In the genomic region with DNA sequence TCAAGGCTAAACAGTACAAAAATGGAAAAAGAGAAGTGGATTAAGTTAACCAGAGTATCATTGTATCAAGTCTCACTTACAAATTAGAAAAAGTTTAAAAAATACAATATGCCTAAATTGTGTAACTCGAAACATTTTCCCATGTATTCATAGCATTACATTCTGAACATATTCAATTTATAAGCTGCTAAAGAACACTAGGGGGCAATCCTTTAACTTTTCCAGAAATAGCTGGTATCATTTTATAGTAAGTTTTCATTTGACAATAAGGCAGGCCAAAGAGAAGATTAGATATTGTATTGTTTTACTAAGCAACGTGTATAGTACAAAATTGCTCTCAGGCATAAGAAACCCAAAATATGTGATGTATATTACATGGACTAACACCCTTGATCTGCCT, we compare ENCODE assay signal across 27 cellular contexts.
DNase-seq lines count a peak whose midpoint lies in the region; ATAC-seq, FAIRE-seq and TF ChIP-seq lines count a peak whose summit lies in the region.
"Had no signal": no experiment of that assay in that cellular context is flagged by ENCODE, and none has a peak within 500 bp of the region (broad histone marks: within the 10 kb centered on the region; RNA-seq: fewer than 3 reads in every experiment).

No MANE protein-coding gene starts in this region.

- H3K4me1 Mint-ChIP-seq in HFFc6 (ENCODE audit: low read depth) = no peaks in the 10 kb centered on the region
- H3K4me1 Mint-ChIP-seq: IgD-negative memory B cell, natural killer cell had no signal

- peaks cover 12% of the 10 kb centered on the region; the same call in 1 of the 2 replicates for H3K9me3 Mint-ChIP-seq in HFFc6

- H3K9me1 ChIP-seq in endothelial cell of umbilical vein (replicated peaks; ENCODE audit: control insufficient read depth, extremely low read depth, insufficient read depth, low read length) = no peaks in the 10 kb centered on the region

- H3K79me2 ChIP-seq in endothelial cell of umbilical vein (ENCODE audit: control insufficient read depth, insufficient read depth, low read length) = no peaks in the 10 kb centered on the region

- no peaks in the 10 kb centered on the region for H3K36me3 Mint-ChIP-seq in HFFc6 (ENCODE audit: low read depth)
- H3K36me3 Mint-ChIP-seq: IgD-negative memory B cell had no signal

- no peak for FAIRE-seq in endothelial cell of umbilical vein (lab: Jason Lieb, UNC)
- FAIRE-seq: GM19239 had no signal

- H3K4me3 ChIP-seq in Panc1 (ENCODE audit: low read depth in 2 of 2, low read length in 2 of 2) (no peak overlapping the region), endothelial cell of umbilical vein (replicated peaks in 1 of 3; ENCODE audit: insufficient read depth in 1 of 3, low read depth in 1 of 3, low read length in 3 of 3) (no peak overlapping the region), retinal pigment epithelial cell (ENCODE audit: low read length) (no peak overlapping the region)
- H3K4me3 ChIP-seq: colonic mucosa, gastroesophageal sphincter, spleen had no signal

- no peak overlapping the region for H3K4me3 Mint-ChIP-seq in HFFc6
- H3K4me3 Mint-ChIP-seq: activated CD8-positive, alpha-beta T cell treated with anti-CD3 and anti-CD28 coated beads for 36 hours; IgD-negative memory B cell; natural killer cell had no signal

- no peak overlapping the region for H3K27ac Mint-ChIP-seq in HFFc6
- H3K27ac Mint-ChIP-seq: activated CD8-positive, alpha-beta T cell treated with anti-CD3 and anti-CD28 coated beads for 36 hours; IgD-negative memory B cell; natural killer cell had no signal

- no peak for DNase-seq in HFFc6
- DNase-seq in Panc1 (ENCODE audit: low read depth, low spot score) = no peak
- peak; percentile 9 for DNase-seq in endothelial cell of umbilical vein (ENCODE audit: low read depth, low spot score)
- no peak for DNase-seq in retinal pigment epithelial cell (ENCODE audit: low read depth)
- DNase-seq in HuH-7.5 (ENCODE audit: low spot score) = no peak
- no peak for DNase-seq in stimulated activated CD8-positive, alpha-beta memory T cell treated with anti-CD3 and anti-CD28 coated beads, Interleukin-4, amount 100 ng/mL, for 48 hours
- no peak for DNase-seq in cortex of kidney (lab: John Stamatoyannopoulos, UW)
- DNase-seq: activated CD4-positive, CD25-positive, alpha-beta regulatory T cell; activated CD8-positive, alpha-beta T cell treated with anti-CD3 and anti-CD28 coated beads for 36 hours; activated naive CD4-positive, alpha-beta T cell treated with anti-CD3 and anti-CD28 coated beads, Interleukin-2, amount 50 U/mL, for 16 hours; activated T-cell treated with anti-CD3 and anti-CD28 coated beads, Interleukin-2, amount 50 U/mL, for 1 hour; C1 segment of cervical spinal cord; colonic mucosa; GDM1; GOT3; left cardiac atrium; mesendoderm; natural killer cell; NCI-H2081; NCI-H446 treated with DMSO at 0.1 percent for 48 hours; spleen; stimulated activated CD4-positive, alpha-beta T cell treated with anti-CD3 and anti-CD28 coated beads, Interleukin-4, amount 100 ng/mL, for 4 hours; T-helper 2 cell had no signal

- no peaks in the 10 kb centered on the region for H4K20me1 ChIP-seq in endothelial cell of umbilical vein (replicated peaks; ENCODE audit: control insufficient read depth, extremely low read depth, insufficient read depth, low read length)

- POLR2A ChIA-PET in Panc1 (lab: Charles Lee) (no interaction called here), endothelial cell of umbilical vein (lab: Charles Lee) (no interaction called here)

- in situ Hi-C loops in Panc1 (cut with HindIII; ENCODE audit: low pct_unique_long_range_greater_than_20kb, low sequenced_read_pairs) = no loop called here

- CTCF ChIA-PET in Panc1 (lab: Charles Lee) (no interaction called here), endothelial cell of umbilical vein (lab: Charles Lee) (interaction anchor here (0.8 to 3.6 kb wide), 7 partner anchors 9 to 626 kb away, joined by 3 to 57 read pairs (median 5); no protein-coding TSS in a partner anchor)

- H3K27me3 Mint-ChIP-seq in HFFc6 (ENCODE audit: insufficient read depth) = no peaks in the 10 kb centered on the region; the same call in 1 of the 2 replicates

- no TSS peak for BruUV-seq in Panc1 (replicated peaks; lab: Mats Ljungman, UMichigan)
- no TSS peak for BruUV-seq in endothelial cell of umbilical vein (replicated peaks; lab: Mats Ljungman, UMichigan)

- intact Hi-C loops in Panc1 (cut with micrococcal nuclease; ENCODE audit: unreplicated experiment) = no loop called here
- intact Hi-C loops in endothelial cell of umbilical vein (cut with micrococcal nuclease) = no loop called here

- TF ChIP-seq POLR2A in endothelial cell of umbilical vein (IDR thresholded peaks at IDR 0.05; ENCODE audit: low read depth, low read length) = no peak

- H3K27me3 ChIP-seq in Panc1 (ENCODE audit: control insufficient read depth, insufficient read depth, low read length) = peaks cover 11% of the 10 kb centered on the region; the same call in 1 of the 2 replicates
- peaks cover 0 to 2% of the 10 kb centered on the region in 2 experiments for H3K27me3 ChIP-seq in endothelial cell of umbilical vein (ENCODE audit: control insufficient read depth in 2 of 2, insufficient read depth in 2 of 2, low read length in 2 of 2)
- H3K27me3 ChIP-seq: colonic mucosa had no signal

- H3K36me3 ChIP-seq in Panc1 (ENCODE audit: control insufficient read depth, insufficient read depth, low read length) (no peaks in the 10 kb centered on the region), endothelial cell of umbilical vein (ENCODE audit: control insufficient read depth in 2 of 2, extremely low read depth in 1 of 2, insufficient read depth in 2 of 2, low read length in 2 of 2) (no peaks in the 10 kb centered on the region)
- H3K36me3 ChIP-seq: colonic mucosa, gastroesophageal sphincter, spleen had no signal

- H2AFZ ChIP-seq in endothelial cell of umbilical vein (ENCODE audit: low read depth, low read length) = no peak overlapping the region

- dilution Hi-C loops in endothelial cell of umbilical vein (cut with MboI; ENCODE audit: extremely low pct_ligation_motif_present, low sequenced_read_pairs) = no loop called here

- H3K4me1 ChIP-seq in Panc1 (ENCODE audit: control insufficient read depth, insufficient read depth, low read length) (no peaks in the 10 kb centered on the region), endothelial cell of umbilical vein (ENCODE audit: control insufficient read depth, extremely low read depth, insufficient read depth, low read length) (no peaks in the 10 kb centered on the region)
- H3K4me1 ChIP-seq: colonic mucosa, gastroesophageal sphincter, spleen had no signal

- TF ChIP-seq CTCF in HFFc6 (IDR thresholded peaks at IDR 0.05) = peak; percentile 43; the same call in 1 of the 2 replicates
- TF ChIP-seq CTCF in Panc1 (IDR thresholded peaks at IDR 0.05) = peak; percentile 15; the same call in 1 of the 2 replicates
- TF ChIP-seq CTCF in endothelial cell of umbilical vein (IDR thresholded peaks at IDR 0.05; ENCODE audit: extremely low read depth in 1 of 2, insufficient read depth in 1 of 2, low read depth in 1 of 2, low read length in 2 of 2) = peak in 1 of 2 donors; percentile 11
- TF ChIP-seq CTCF in retinal pigment epithelial cell (conservative IDR thresholded peaks at IDR 0.05; ENCODE audit: low read depth, low read length) = peak; percentile 30

- no peak for ATAC-seq in Panc1
- ATAC-seq in GM18861 (IDR thresholded peaks at IDR 0.05; ENCODE audit: unreplicated experiment) = no peak
- ATAC-seq: activated CD8-positive, alpha-beta T cell treated with anti-CD3 and anti-CD28 coated beads for 36 hours; gastroesophageal sphincter; natural killer cell had no signal

- H3K9me3 ChIP-seq in Panc1 (ENCODE audit: control insufficient read depth, insufficient read depth, low read depth, low read length) (no peaks in the 10 kb centered on the region), endothelial cell of umbilical vein (replicated peaks; ENCODE audit: control insufficient read depth, insufficient read depth, low read length) (no peaks in the 10 kb centered on the region)
- H3K9me3 ChIP-seq: colonic mucosa had no signal

- no peak overlapping the region for H3K4me2 ChIP-seq in endothelial cell of umbilical vein (ENCODE audit: insufficient read depth, low read length)

- H3K27ac ChIP-seq in Panc1 (ENCODE audit: low read length) (no peak overlapping the region), endothelial cell of umbilical vein (ENCODE audit: insufficient read depth, low read depth, low read length) (no peak overlapping the region)
- H3K27ac ChIP-seq: colonic mucosa, gastroesophageal sphincter, spleen had no signal

- no peak overlapping the region for H3K9ac ChIP-seq in endothelial cell of umbilical vein (replicated peaks; ENCODE audit: extremely low read depth, insufficient read depth, low read length)

TF ChIP-seq in endothelial cell of umbilical vein, 7 proteins besides CTCF, POLR2A, EP300 and RAD21:
- no peak for TF ChIP-seq POLR2AphosphoS5 (IDR thresholded peaks at IDR 0.05; ENCODE audit: insufficient read depth, low read depth, low read length)
- TF ChIP-seq, protein P1, sequence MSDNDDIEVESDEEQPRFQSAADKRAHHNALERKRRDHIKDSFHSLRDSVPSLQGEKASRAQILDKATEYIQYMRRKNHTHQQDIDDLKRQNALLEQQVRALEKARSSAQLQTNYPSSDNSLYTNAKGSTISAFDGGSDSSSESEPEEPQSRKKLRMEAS (IDR thresholded peaks at IDR 0.05; ENCODE audit: insufficient read depth, insufficient read length) = no peak
- no peak for TF ChIP-seq EZH2 (IDR thresholded peaks at IDR 0.05; ENCODE audit: borderline replicate concordance, low read depth, low read length, severe bottlenecking)
- no peak for TF ChIP-seq JUN (IDR thresholded peaks at IDR 0.05; ENCODE audit: borderline replicate concordance, insufficient read depth, insufficient read length, low read depth)
- TF ChIP-seq GATA2 (IDR thresholded peaks at IDR 0.05; ENCODE audit: insufficient read depth, insufficient read length, low read depth, low read length) = no peak
- no peak for TF ChIP-seq MYC (IDR thresholded peaks at IDR 0.05; ENCODE audit: low read depth, low read length)
- no peak for TF ChIP-seq FOS (IDR thresholded peaks at IDR 0.05; ENCODE audit: borderline replicate concordance, insufficient read depth, low read length)
